Comparison of ENCODE assay signal across 3 cellular contexts in genomic region chr21:41714299-41714865, GRCh38. TPM values are rescaled to one million over a fixed set of nuclear protein-coding genes. Genes with fewer than 3 reads are reported as not detected.
"Had no signal": no experiment of that assay in that cellular context is flagged by ENCODE, and none has a peak within 500 bp of the region (broad histone marks: within the 10 kb centered on the region; RNA-seq: fewer than 3 reads in every experiment).

No MANE protein-coding gene starts in this region.

RNA-seq across cellular contexts. Expression of gene RIPK4, which starts 52.5 kb away (rescaled TPM):
- total RNA-seq: endothelial cell of umbilical vein had no signal
- polyA plus RNA-seq: endothelial cell of umbilical vein, fibroblast of lung, neural cell had no signal
